ENCODE assay signal across 8 cellular contexts in the genomic region with DNA sequence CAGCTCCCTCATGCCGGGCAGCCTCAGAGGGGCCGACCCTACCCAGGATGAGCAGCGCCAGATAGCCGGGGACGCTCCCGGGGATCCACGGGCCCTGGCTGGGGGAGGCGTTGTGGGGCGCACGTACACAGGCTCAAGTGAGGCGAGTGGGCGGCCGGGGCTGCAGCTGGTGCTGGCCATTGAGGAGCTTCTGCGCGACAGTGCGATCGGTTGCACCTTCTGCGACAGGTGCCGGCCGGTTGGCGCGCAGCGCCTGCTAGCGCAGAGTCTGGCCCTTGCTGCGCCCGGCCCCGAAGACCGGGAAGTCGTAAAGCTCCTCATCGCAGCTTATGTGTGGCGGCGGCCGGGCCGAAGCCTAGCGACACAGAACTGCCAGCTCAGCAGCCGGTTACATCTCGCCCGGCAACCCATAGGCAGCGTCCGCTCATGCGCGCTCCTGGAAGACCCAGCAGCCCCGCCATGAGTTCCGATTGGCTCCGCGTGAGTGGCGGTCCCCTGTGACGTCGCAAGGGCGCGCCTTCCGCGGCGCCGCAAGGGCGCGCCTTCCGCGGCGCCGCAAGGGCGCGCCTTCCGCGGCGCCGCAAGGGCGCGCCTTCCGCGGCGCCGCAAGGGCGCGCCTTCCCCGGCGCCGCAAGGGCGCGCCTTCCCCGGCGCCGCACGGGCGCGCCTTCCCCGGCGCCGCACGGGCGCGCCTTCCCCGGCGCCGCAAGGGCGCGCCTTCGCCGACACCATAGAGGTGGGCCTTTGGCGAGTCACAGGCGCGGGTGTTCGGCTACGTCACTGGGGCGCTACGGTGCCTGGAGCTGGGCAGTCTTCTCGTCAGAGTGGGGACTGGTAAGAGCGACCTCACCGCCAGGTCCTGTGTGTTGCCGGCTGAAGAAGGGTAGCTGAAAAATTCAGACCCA.
DNase-seq lines count a peak whose midpoint lies in the region; ATAC-seq and TF ChIP-seq lines count a peak whose summit lies in the region.
"Not testable (repeated sequence)": the region's sequence is repeated elsewhere in the genome, so short reads cannot be mapped to it uniquely, and the experiment has no call there.

No MANE protein-coding gene starts in this region.

- not testable (repeated sequence) for H3K27me3 ChIP-seq in WERI-Rb-1 (ENCODE audit: insufficient read depth, low read depth, severe bottlenecking)

- H3K36me3 ChIP-seq in WERI-Rb-1 = not testable (repeated sequence)

- peak overlapping the region; percentile 91 for H3K27ac ChIP-seq in WERI-Rb-1

- H3K4me3 ChIP-seq in WERI-Rb-1 (ENCODE audit: low read depth, low read length) = peak overlapping the region; percentile 93

- not testable (repeated sequence) for H3K9me3 ChIP-seq in WERI-Rb-1 (ENCODE audit: severe bottlenecking)

- DNase-seq in AG09319 (ENCODE audit: extremely low read depth, low read depth) (peak; percentile 81), NCI-H2196 (lab: John Stamatoyannopoulos, UW; ENCODE audit: unreplicated experiment) (peak; percentile 74), WERI-Rb-1 (peak; percentile 97), brain pericyte (ENCODE audit: low read depth, low spot score) (peak; percentile 89), iris pigment epithelial cell (ENCODE audit: low read depth) (peak; percentile 98)
- DNase-seq in stimulated activated CD4-positive, alpha-beta T cell treated with anti-CD3 and anti-CD28 coated beads, Interleukin-12 subunit alpha, Interleukin-12 subunit beta, amount 100 ng/mL, for 4 hours = peak; percentile 89

- peak; percentile 100 for ATAC-seq in GM18909 (IDR thresholded peaks at IDR 0.05; ENCODE audit: poor library complexity, unreplicated experiment)
- ATAC-seq in HG03103 (IDR thresholded peaks at IDR 0.05; ENCODE audit: low read depth, unreplicated experiment) = peak; percentile 96

- not testable (repeated sequence) for TF ChIP-seq CTCF in AG09319 (IDR thresholded peaks at IDR 0.05; ENCODE audit: low read depth, low read length); WERI-Rb-1 (IDR thresholded peaks at IDR 0.05; ENCODE audit: low read depth, low read length)

Comparison
In these comparisons a context has a peak if more than half of its experiments do, and no peak if none do; other contexts are left out.
1. Peak in every context shown above with its lines: DNase-seq, ATAC-seq, H3K4me3 ChIP-seq and H3K27ac ChIP-seq.